30 cellular contexts compared by ENCODE assay signal in the genomic region with DNA sequence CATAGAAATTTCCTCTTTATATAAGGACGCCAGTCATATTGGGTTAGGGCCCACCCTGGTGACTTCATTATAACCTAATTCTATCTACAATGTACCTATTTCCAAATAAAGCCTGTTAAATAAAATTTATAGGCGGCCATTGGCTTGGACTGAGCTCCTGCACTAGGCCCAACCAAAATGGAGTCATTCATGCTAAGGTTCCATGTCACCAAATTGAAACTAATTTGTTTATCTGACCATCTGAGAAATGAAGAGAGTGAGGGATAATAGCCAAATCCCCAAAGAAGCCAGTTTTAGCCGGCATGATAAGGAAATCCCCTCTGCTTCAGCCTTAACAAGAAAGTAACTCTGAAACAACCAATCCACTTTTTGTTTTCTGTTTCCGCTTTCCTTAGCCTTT.
"Had no signal": no experiment of that assay in that cellular context is flagged by ENCODE, and none has a peak within 500 bp of the region (broad histone marks: within the 10 kb centered on the region; RNA-seq: fewer than 3 reads in every experiment).

No MANE protein-coding gene starts in this region.

- H2AFZ ChIP-seq: parathyroid adenoma had no signal

- DNase-seq: natural killer cell; nucleus accumbens; ovary; posterior cingulate gyrus; psoas muscle; right cardiac atrium; right lobe of liver; sigmoid colon; stimulated activated CD4-positive, alpha-beta T cell treated with anti-CD3 and anti-CD28 coated beads, Interleukin-15, amount 100 ng/mL, for 24 hours; stimulated activated CD4-positive, alpha-beta T cell treated with anti-CD3 and anti-CD28 coated beads, Interleukin-2, amount 100 ng/mL, for 24 hours; stimulated activated CD4-positive, alpha-beta T cell treated with anti-CD3 and anti-CD28 coated beads, Interleukin-2, amount 100 ng/mL, for 48 hours; stimulated activated CD4-positive, alpha-beta T cell treated with anti-CD3 and anti-CD28 coated beads, Interleukin-4, amount 100 ng/mL, for 24 hours; stimulated activated naive B cell treated with anti-CD40 and anti-IgM and Interleukin-4, amounts not matched to agents 10 μg/mL and 1 μg/mL and 100 μg/mL, for 72 hours; stimulated activated naive CD4-positive, alpha-beta T cell treated with Interleukin-2 at 50 U/mL for 16 hours; stomach; thyroid gland; trophoblast cell; upper lobe of left lung had no signal

- H3K4me1 Mint-ChIP-seq: natural killer cell; stimulated activated effector memory CD8-positive, alpha-beta T cell treated with anti-CD3 and anti-CD28 coated beads, Interleukin-12 subunit alpha, Interleukin-12 subunit beta, amount 100 ng/mL, for 72 hours had no signal

- H3K36me3 Mint-ChIP-seq: natural killer cell; stimulated activated effector memory CD8-positive, alpha-beta T cell treated with anti-CD3 and anti-CD28 coated beads, Interleukin-12 subunit alpha, Interleukin-12 subunit beta, amount 100 ng/mL, for 72 hours; stimulated activated naive B cell treated with anti-CD40 and anti-IgM and Interleukin-4, amounts not matched to agents 10 μg/mL and 1 μg/mL and 100 μg/mL, for 72 hours had no signal

- H3K4me3 Mint-ChIP-seq: natural killer cell; nephron; neural crest cell; stimulated activated effector memory CD8-positive, alpha-beta T cell treated with anti-CD3 and anti-CD28 coated beads, Interleukin-12 subunit alpha, Interleukin-12 subunit beta, amount 100 ng/mL, for 72 hours; stimulated activated naive B cell treated with anti-CD40 and anti-IgM and Interleukin-4, amounts not matched to agents 10 μg/mL and 1 μg/mL and 100 μg/mL, for 72 hours; stimulated activated naive CD8-positive, alpha-beta T cell treated with anti-CD3 and anti-CD28 coated beads, Interleukin-15, Interleukin-2, amounts not matched to agents 100 ng/mL and 50 ng/mL, for 24 hours had no signal

- H3K36me3 ChIP-seq: neutrophil, ovary, right lobe of liver, sigmoid colon, stomach, thoracic aorta, thyroid gland, tibial nerve, upper lobe of left lung, vagina had no signal

- H3K9me3 Mint-ChIP-seq: natural killer cell; neural crest cell; stimulated activated effector memory CD8-positive, alpha-beta T cell treated with anti-CD3 and anti-CD28 coated beads, Interleukin-12 subunit alpha, Interleukin-12 subunit beta, amount 100 ng/mL, for 72 hours; stimulated activated naive B cell treated with anti-CD40 and anti-IgM and Interleukin-4, amounts not matched to agents 10 μg/mL and 1 μg/mL and 100 μg/mL, for 72 hours; stimulated activated naive CD8-positive, alpha-beta T cell treated with anti-CD3 and anti-CD28 coated beads, Interleukin-15, Interleukin-2, amounts not matched to agents 100 ng/mL and 50 ng/mL, for 24 hours had no signal

- H3K9me3 ChIP-seq: neutrophil, ovary, psoas muscle, right lobe of liver, sigmoid colon, stomach, thoracic aorta, thyroid gland, tibial nerve, upper lobe of left lung, vagina had no signal

- H3K79me2 ChIP-seq: parathyroid adenoma had no signal

- FAIRE-seq: small intestine, urothelium cell line had no signal

- H3K9ac ChIP-seq: parathyroid adenoma had no signal

- H3K27me3 ChIP-seq: ovary, right lobe of liver, sigmoid colon, stomach, thyroid gland, tibial nerve, upper lobe of left lung, vagina had no signal

- H3K27ac ChIP-seq: neutrophil, ovary, parathyroid adenoma, psoas muscle, right lobe of liver, sigmoid colon, stomach, thoracic aorta, thyroid gland, tibial nerve, upper lobe of left lung, vagina had no signal

- H3K4me3 ChIP-seq: ovary, psoas muscle, right lobe of liver, sigmoid colon, stomach, thoracic aorta, thyroid gland, tibial nerve, upper lobe of left lung, vagina had no signal

- H3K27ac Mint-ChIP-seq: natural killer cell; nephron; progenitor cell of endocrine pancreas; stimulated activated effector memory CD8-positive, alpha-beta T cell treated with anti-CD3 and anti-CD28 coated beads, Interleukin-12 subunit alpha, Interleukin-12 subunit beta, amount 100 ng/mL, for 72 hours; stimulated activated naive B cell treated with anti-CD40 and anti-IgM and Interleukin-4, amounts not matched to agents 10 μg/mL and 1 μg/mL and 100 μg/mL, for 72 hours; stimulated activated naive CD8-positive, alpha-beta T cell treated with anti-CD3 and anti-CD28 coated beads, Interleukin-15, Interleukin-2, amounts not matched to agents 100 ng/mL and 50 ng/mL, for 24 hours had no signal

- H3K4me1 ChIP-seq: parathyroid adenoma, right lobe of liver, sigmoid colon, thyroid gland, tibial nerve, upper lobe of left lung, vagina had no signal

- H3K27me3 Mint-ChIP-seq: stimulated activated naive CD8-positive, alpha-beta T cell treated with anti-CD3 and anti-CD28 coated beads, Interleukin-15, Interleukin-2, amounts not matched to agents 100 ng/mL and 50 ng/mL, for 24 hours had no signal

- ATAC-seq: natural killer cell; right cardiac atrium; right lobe of liver; stimulated activated effector memory CD8-positive, alpha-beta T cell treated with anti-CD3 and anti-CD28 coated beads, Interleukin-12 subunit alpha, Interleukin-12 subunit beta, amount 100 ng/mL, for 72 hours; stimulated activated naive B cell treated with anti-CD40 and anti-IgM and Interleukin-4, amounts not matched to agents 10 μg/mL and 1 μg/mL and 100 μg/mL, for 72 hours had no signal
